ENCODE assay signal across 19 cellular contexts in the genomic region with DNA sequence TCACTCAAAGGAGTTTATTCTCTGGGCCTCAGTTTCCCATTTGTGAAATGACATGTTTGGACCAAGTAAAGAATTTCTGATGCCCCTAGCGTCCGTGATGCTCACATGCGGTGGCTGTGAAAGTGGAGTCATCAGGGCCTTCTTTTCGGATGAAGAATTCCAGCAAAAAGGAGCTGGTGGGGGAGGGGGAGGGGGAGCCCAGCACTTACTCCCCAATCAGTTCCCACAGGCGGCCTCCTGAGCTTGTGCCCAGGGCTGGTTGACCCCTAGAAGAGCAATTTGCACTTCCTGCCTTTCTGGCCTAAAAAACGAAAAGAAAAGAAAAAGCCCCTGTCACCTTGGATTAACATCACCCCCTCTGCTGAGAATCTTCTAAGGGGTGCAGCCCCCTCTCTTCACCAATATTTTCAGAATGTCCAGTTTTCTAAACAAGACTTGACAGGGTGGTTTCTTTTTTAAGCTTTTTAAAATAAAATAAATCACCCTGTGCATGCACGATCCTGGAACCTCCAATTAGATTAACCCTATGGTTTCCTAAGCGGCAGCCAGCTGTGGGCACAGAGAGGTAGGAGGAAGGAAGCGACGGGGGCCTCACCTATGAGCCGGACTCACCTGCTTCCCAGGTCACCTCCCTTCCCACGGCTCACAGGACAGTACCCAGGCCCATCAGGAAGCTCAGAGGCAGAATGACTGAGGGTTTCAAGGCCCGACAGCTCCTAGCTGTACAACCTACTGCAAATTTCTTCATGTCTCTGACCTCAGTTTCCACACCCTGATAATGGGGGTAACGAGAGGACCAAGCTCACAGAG.
"Had no signal": no experiment of that assay in that cellular context is flagged by ENCODE, and none has a peak within 500 bp of the region (broad histone marks: within the 10 kb centered on the region; RNA-seq: fewer than 3 reads in every experiment).

No MANE protein-coding gene starts in this region.

- H3K4me1 Mint-ChIP-seq: activated naive CD4-positive, alpha-beta T cell treated with anti-CD3 and anti-CD28 coated beads, Interleukin-2, amount 50 U/mL, for 24 hours; memory B cell had no signal

- H3K4me3 ChIP-seq: dorsolateral prefrontal cortex, esophagus squamous epithelium, left ventricle myocardium inferior, right lobe of liver, upper lobe of left lung had no signal

- H3K27me3 ChIP-seq: dorsolateral prefrontal cortex, esophagus squamous epithelium, foreskin keratinocyte, right lobe of liver, upper lobe of left lung had no signal

- H3K27ac Mint-ChIP-seq: activated naive CD4-positive, alpha-beta T cell treated with anti-CD3 and anti-CD28 coated beads, Interleukin-2, amount 50 U/mL, for 24 hours; brain; memory B cell; stimulated activated naive B cell treated with anti-CD40 and anti-IgM and Interleukin-4, amounts not matched to agents 10 μg/mL and 1 μg/mL and 100 μg/mL, for 72 hours had no signal

- H3K9me3 Mint-ChIP-seq: activated naive CD4-positive, alpha-beta T cell treated with anti-CD3 and anti-CD28 coated beads, Interleukin-2, amount 50 U/mL, for 24 hours; brain; memory B cell; stimulated activated naive B cell treated with anti-CD40 and anti-IgM and Interleukin-4, amounts not matched to agents 10 μg/mL and 1 μg/mL and 100 μg/mL, for 72 hours had no signal

- H3K4me3 Mint-ChIP-seq: activated naive CD4-positive, alpha-beta T cell treated with anti-CD3 and anti-CD28 coated beads, Interleukin-2, amount 50 U/mL, for 24 hours; brain; memory B cell; stimulated activated naive B cell treated with anti-CD40 and anti-IgM and Interleukin-4, amounts not matched to agents 10 μg/mL and 1 μg/mL and 100 μg/mL, for 72 hours had no signal

- H3K27ac ChIP-seq: dorsolateral prefrontal cortex, esophagus squamous epithelium, foreskin keratinocyte, left ventricle myocardium inferior, neutrophil, right lobe of liver, upper lobe of left lung had no signal

- H3K4me1 ChIP-seq: right lobe of liver had no signal

- ATAC-seq: activated CD4-positive, CD25-positive, alpha-beta regulatory T cell treated with anti-CD3 and anti-CD28 coated beads, Interleukin-2, amount 50 U/mL, for 24 hours; foreskin keratinocyte; right lobe of liver; stimulated activated naive B cell treated with anti-CD40 and anti-IgM and Interleukin-4, amounts not matched to agents 10 μg/mL and 1 μg/mL and 100 μg/mL, for 72 hours had no signal

- H3K36me3 Mint-ChIP-seq: activated naive CD4-positive, alpha-beta T cell treated with anti-CD3 and anti-CD28 coated beads, Interleukin-2, amount 50 U/mL, for 24 hours; brain; memory B cell; stimulated activated naive B cell treated with anti-CD40 and anti-IgM and Interleukin-4, amounts not matched to agents 10 μg/mL and 1 μg/mL and 100 μg/mL, for 72 hours had no signal

- H3K9me3 ChIP-seq: esophagus squamous epithelium, left ventricle myocardium inferior, neutrophil, right lobe of liver, upper lobe of left lung had no signal

- H3K36me3 ChIP-seq: esophagus squamous epithelium, left ventricle myocardium inferior, neutrophil, right lobe of liver, upper lobe of left lung had no signal

- DNase-seq: activated CD4-positive, alpha-beta T cell treated with anti-CD3 and anti-CD28 coated beads, Interleukin-2, amount 50 U/mL, for 4 hours; activated effector memory CD4-positive, alpha-beta T cell treated with Interleukin-2 at 50 U/mL for 16 hours; activated T-cell treated with anti-CD3 and anti-CD28 coated beads, Interleukin-2, amount 50 U/mL, for 1 hour; cerebellar nuclear complex; dorsolateral prefrontal cortex; esophagus squamous epithelium; foreskin keratinocyte; left ventricle myocardium inferior; right lobe of liver; stimulated activated CD4-positive, alpha-beta T cell treated with anti-CD3 and anti-CD28 coated beads, Interleukin-2, amount 100 ng/mL, for 24 hours; stimulated activated naive B cell treated with anti-CD40 and anti-IgM and Interleukin-4, amounts not matched to agents 10 μg/mL and 1 μg/mL and 100 μg/mL, for 72 hours; substantia nigra; T-helper 2 cell; upper lobe of left lung had no signal
